In genomic region chr2:136116111-136116812, GRCh38 we compare ENCODE assay signal across 8 cellular contexts. TPM values are rescaled to one million over a fixed set of nuclear protein-coding genes. Genes with fewer than 3 reads are reported as not detected.
A peak's percentile ranks its signal among the peaks of the same experiment; 100 is the strongest.
DNase-seq lines count a peak whose midpoint lies in the region; FAIRE-seq and TF ChIP-seq lines count a peak whose summit lies in the region.

No MANE protein-coding gene starts in this region.

- 0 to 2% (median 1%) methylated on average over 30 of the region's 30 CpGs for whole genome bisulfite sequencing in small intestine, 3 donors

- H3K27ac ChIP-seq in HEK293 (ENCODE audit: extremely low read depth, low read depth, low read length), result peak overlapping the region; percentile 65; the same call in 1 of the 2 replicates
- H3K27ac ChIP-seq in right atrium auricular region, result peak overlapping the region; percentile 31 to 38
- H3K27ac ChIP-seq in small intestine (ENCODE audit: low read depth in 1 of 2, low read length in 1 of 2), result peak overlapping the region; percentile 58 to 94

- H3K4me1 Mint-ChIP-seq in Caco-2 (ENCODE audit: low read depth, unreplicated experiment), result no peaks in the 10 kb centered on the region

- peaks cover 37% of the 10 kb centered on the region for H3K27me3 Mint-ChIP-seq in Caco-2 (ENCODE audit: insufficient read depth, unreplicated experiment)

- no peak for TF ChIP-seq CTCF in Caco-2 (IDR thresholded peaks at IDR 0.05; ENCODE audit: insufficient read depth in 1 of 2, low read depth in 1 of 2, low read length in 1 of 2, severe bottlenecking in 1 of 2, unreplicated experiment in 1 of 2)
- peak; percentile 22; the same call in 1 of the 2 replicates for TF ChIP-seq CTCF in HEK293 (tag by site-specific recombination; IDR thresholded peaks at IDR 0.05)
- no peak for TF ChIP-seq CTCF in right atrium auricular region (IDR thresholded peaks at IDR 0.05)

- CTCF ChIA-PET in Caco-2 (lab: Charles Lee), result no interaction called here
- CTCF ChIA-PET in HEK293 (lab: Yijun Ruan, JAX), result no interaction called here

- H3K4me3 Mint-ChIP-seq in Caco-2 (ENCODE audit: unreplicated experiment), result peak overlapping the region; percentile 89

- DNase-seq in Caco-2, result peak in 1 of 2 experiments; percentile 29
- DNase-seq in NOMO-1 (lab: John Stamatoyannopoulos, UW; ENCODE audit: unreplicated experiment in 2 of 2), result peak; percentile 95
- peak; percentile 71 for DNase-seq in activated effector memory CD4-positive, alpha-beta T cell treated with Interleukin-2 at 50 U/mL for 16 hours
- no peak for DNase-seq in right atrium auricular region (ENCODE audit: low spot score)
- DNase-seq in small intestine, result peak; percentile 53
- DNase-seq in frontal cortex (ENCODE audit: low spot score in 2 of 2), result no peak
- no peak for DNase-seq in Ammon's horn (ENCODE audit: low spot score)

- H3K4me3 ChIP-seq in Caco-2 (ENCODE audit: low read depth, low read length) (peak overlapping the region; percentile 55), HEK293 (ENCODE audit: low read depth, low read length) (peak overlapping the region; percentile 73), right atrium auricular region (peak overlapping the region; percentile 34 to 52), small intestine (ENCODE audit: low read depth in 1 of 2, low read length in 2 of 2) (peak overlapping the region; percentile 71 to 94)

- H3K27me3 ChIP-seq in Caco-2 (replicated peaks; ENCODE audit: control insufficient read depth, insufficient read depth, low read length) (peaks cover 7% of the 10 kb centered on the region), right atrium auricular region (peaks cover 0 to 4% of the 10 kb centered on the region in 2 donors), small intestine (ENCODE audit: control insufficient read depth in 2 of 2, insufficient read depth in 2 of 2, low read length in 2 of 2) (peaks cover 0 to 6% of the 10 kb centered on the region in 2 donors)

- no peaks in the 10 kb centered on the region for H3K9me3 Mint-ChIP-seq in Caco-2 (ENCODE audit: unreplicated experiment)

- no TSS peak for BruUV-seq in Caco-2 (replicated peaks; lab: Mats Ljungman, UMichigan)

- no peaks in the 10 kb centered on the region for H3K36me3 Mint-ChIP-seq in Caco-2 (ENCODE audit: insufficient read depth, unreplicated experiment)

- no peaks in the 10 kb centered on the region for H3K9me3 ChIP-seq in Caco-2
- no peaks in the 10 kb centered on the region for H3K9me3 ChIP-seq in HEK293 (ENCODE audit: control insufficient read depth, insufficient read depth, low read depth, low read length)
- H3K9me3 ChIP-seq in right atrium auricular region, result no peaks in the 10 kb centered on the region
- H3K9me3 ChIP-seq in small intestine (ENCODE audit: control insufficient read depth, low read depth), result no peaks in the 10 kb centered on the region

- peaks cover 3% of the 10 kb centered on the region; the same call in 1 of the 2 replicates for H3K4me1 ChIP-seq in Caco-2
- H3K4me1 ChIP-seq in HEK293 (ENCODE audit: control insufficient read depth, insufficient read depth, low read length), result no peaks in the 10 kb centered on the region
- H3K4me1 ChIP-seq in right atrium auricular region, result peaks cover 0 to 34% of the 10 kb centered on the region in 2 donors
- peaks cover 0 to 2% of the 10 kb centered on the region in 2 donors for H3K4me1 ChIP-seq in small intestine (ENCODE audit: control insufficient read depth in 2 of 2, insufficient read depth in 1 of 2, low read depth in 1 of 2, low read length in 1 of 2)

- intact Hi-C loops in Caco-2 (cut with micrococcal nuclease; ENCODE audit: unreplicated experiment), result loop anchor here (5.0 kb wide), 2 partner anchors 129 to 199 kb away; partner anchors contain the start of gene DARS1

- POLR2A ChIA-PET in Caco-2 (lab: Charles Lee), result no interaction called here
- POLR2A ChIA-PET in HEK293 (lab: Yijun Ruan, JAX), result interaction anchor here (0.5 to 1.4 kb wide), 3 partner anchors 8 to 206 kb away, joined by 3 to 4 read pairs (median 3); no protein-coding TSS in a partner anchor

- FAIRE-seq in small intestine (lab: Jason Lieb, UNC) (no peak), frontal cortex (lab: Jason Lieb, UNC) (no peak)

- H3K36me3 ChIP-seq in Caco-2 (ENCODE audit: control insufficient read depth, insufficient read depth, low read length) (no peaks in the 10 kb centered on the region), HEK293 (ENCODE audit: control insufficient read depth in 2 of 2, insufficient read depth in 1 of 2, low read length in 2 of 2) (peaks cover 9 to 18% of the 10 kb centered on the region in 2 experiments; a peak in 2 of 3 replicates), right atrium auricular region (no peaks in the 10 kb centered on the region), small intestine (ENCODE audit: control insufficient read depth in 2 of 2, insufficient read depth in 2 of 2, low read length in 2 of 2) (no peaks in the 10 kb centered on the region)

- H3K27ac Mint-ChIP-seq in Caco-2 (ENCODE audit: unreplicated experiment), result no peak overlapping the region

TF ChIP-seq in HEK293, 187 proteins besides CTCF, POLR2A, EP300 and RAD21 (continues in another document):
- TF ChIP-seq ZBTB10 (tag by site-specific recombination; IDR thresholded peaks at IDR 0.05) (0 out of 2 replicates have a peak, but pooled peaks have one; percentile 12), ZNF658 (tag by site-specific recombination; IDR thresholded peaks at IDR 0.05) (no peak), ZNF473 (tag by site-specific recombination; IDR thresholded peaks at IDR 0.05) (no peak), WT1 (tag by site-specific recombination; IDR thresholded peaks at IDR 0.05) (0 out of 2 replicates have a peak, but pooled peaks have one; percentile 31), EGR2 (tag by site-specific recombination; IDR thresholded peaks at IDR 0.05; ENCODE audit: low read depth) (peak; percentile 65; the same call in 1 of the 2 replicates), ZFP41 (tag by site-specific recombination; IDR thresholded peaks at IDR 0.05; ENCODE audit: borderline replicate concordance) (no peak), ZBTB48 (tag by site-specific recombination; IDR thresholded peaks at IDR 0.05) (peak; percentile 64; the same call in 1 of the 2 replicates), ZNF335 (tag by site-specific recombination; conservative IDR thresholded peaks at IDR 0.05) (peak; percentile 30), ZBTB20 (tag by site-specific recombination; IDR thresholded peaks at IDR 0.05) (peak; percentile 38; the same call in 1 of the 2 replicates), SP2 (tag by site-specific recombination; IDR thresholded peaks at IDR 0.05) (peak; percentile 44), GLIS1 (tag by site-specific recombination; IDR thresholded peaks at IDR 0.05) (peak; percentile 54)
- TF ChIP-seq, protein P1, sequence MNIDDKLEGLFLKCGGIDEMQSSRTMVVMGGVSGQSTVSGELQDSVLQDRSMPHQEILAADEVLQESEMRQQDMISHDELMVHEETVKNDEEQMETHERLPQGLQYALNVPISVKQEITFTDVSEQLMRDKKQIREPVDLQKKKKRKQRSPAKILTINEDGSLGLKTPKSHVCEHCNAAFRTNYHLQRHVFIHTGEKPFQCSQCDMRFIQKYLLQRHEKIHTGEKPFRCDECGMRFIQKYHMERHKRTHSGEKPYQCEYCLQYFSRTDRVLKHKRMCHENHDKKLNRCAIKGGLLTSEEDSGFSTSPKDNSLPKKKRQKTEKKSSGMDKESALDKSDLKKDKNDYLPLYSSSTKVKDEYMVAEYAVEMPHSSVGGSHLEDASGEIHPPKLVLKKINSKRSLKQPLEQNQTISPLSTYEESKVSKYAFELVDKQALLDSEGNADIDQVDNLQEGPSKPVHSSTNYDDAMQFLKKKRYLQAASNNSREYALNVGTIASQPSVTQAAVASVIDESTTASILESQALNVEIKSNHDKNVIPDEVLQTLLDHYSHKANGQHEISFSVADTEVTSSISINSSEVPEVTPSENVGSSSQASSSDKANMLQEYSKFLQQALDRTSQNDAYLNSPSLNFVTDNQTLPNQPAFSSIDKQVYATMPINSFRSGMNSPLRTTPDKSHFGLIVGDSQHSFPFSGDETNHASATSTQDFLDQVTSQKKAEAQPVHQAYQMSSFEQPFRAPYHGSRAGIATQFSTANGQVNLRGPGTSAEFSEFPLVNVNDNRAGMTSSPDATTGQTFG (tag by site-specific recombination; IDR thresholded peaks at IDR 0.05; ENCODE audit: borderline replicate concordance), result no peak
- TF ChIP-seq, protein P2, sequence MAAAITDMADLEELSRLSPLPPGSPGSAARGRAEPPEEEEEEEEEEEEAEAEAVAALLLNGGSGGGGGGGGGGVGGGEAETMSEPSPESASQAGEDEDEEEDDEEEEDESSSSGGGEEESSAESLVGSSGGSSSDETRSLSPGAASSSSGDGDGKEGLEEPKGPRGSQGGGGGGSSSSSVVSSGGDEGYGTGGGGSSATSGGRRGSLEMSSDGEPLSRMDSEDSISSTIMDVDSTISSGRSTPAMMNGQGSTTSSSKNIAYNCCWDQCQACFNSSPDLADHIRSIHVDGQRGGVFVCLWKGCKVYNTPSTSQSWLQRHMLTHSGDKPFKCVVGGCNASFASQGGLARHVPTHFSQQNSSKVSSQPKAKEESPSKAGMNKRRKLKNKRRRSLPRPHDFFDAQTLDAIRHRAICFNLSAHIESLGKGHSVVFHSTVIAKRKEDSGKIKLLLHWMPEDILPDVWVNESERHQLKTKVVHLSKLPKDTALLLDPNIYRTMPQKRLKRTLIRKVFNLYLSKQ (tag by site-specific recombination; IDR thresholded peaks at IDR 0.05; ENCODE audit: borderline replicate concordance), result no peak

RNA-seq across cellular contexts. Expression of gene CXCR4, which starts 1.7 kb away (rescaled TPM):
- total RNA-seq in Caco-2 (2022) (1.00 and 1.4 TPM in 2 replicates), right atrium auricular region (10 to 100 TPM; 11.9 to 12.4 TPM), frontal cortex (68.5 TPM)
- 10 to 100 TPM in 1 of 3 donors, 1 to 10 TPM in 2; 4.5 to 24.8 (median 5.4) TPM for polyA plus RNA-seq in small intestine

Comparison
In these comparisons a context has a peak if more than half of its experiments do, and no peak if none do; other contexts are left out.
1. DNase-seq: peak in NOMO-1 (2 of 2), activated effector memory CD4-positive, alpha-beta T cell treated with Interleukin-2 at 50 U/mL for 16 hours (single experiment) and small intestine (single experiment); none in right atrium auricular region (single experiment), frontal cortex (0 of 2) and Ammon's horn (single experiment).
2. Peak in every context shown above with its lines, with median percentiles within 50 percentile points of each other: H3K4me3 ChIP-seq and H3K27ac ChIP-seq.